38 cellular contexts compared by ENCODE assay signal in the genomic region with DNA sequence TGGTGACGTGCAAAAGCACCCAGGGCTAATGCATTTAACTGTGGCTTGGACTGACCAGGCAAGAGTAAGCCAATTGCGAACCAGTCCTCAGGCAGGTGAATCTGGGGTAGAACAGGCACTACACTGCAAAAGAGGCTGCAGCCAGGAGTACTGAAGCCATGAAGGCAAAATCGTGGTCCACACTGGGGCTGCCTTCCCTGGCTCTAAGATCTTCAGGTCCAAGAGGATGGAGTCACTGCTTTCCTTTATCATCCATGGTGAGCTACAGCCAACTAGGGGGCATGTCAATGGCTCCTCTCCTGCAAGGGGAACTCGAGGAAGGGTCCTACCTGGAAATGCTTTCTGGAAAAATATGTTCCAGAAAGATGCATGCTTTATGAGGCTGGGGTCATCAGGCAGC.
"Had no signal": no experiment of that assay in that cellular context is flagged by ENCODE, and none has a peak within 500 bp of the region (broad histone marks: within the 10 kb centered on the region; RNA-seq: fewer than 3 reads in every experiment).

No MANE protein-coding gene starts in this region.

- H3K27ac ChIP-seq: ascending aorta, cardiac muscle cell, VCaP had no signal

- FAIRE-seq: bronchial epithelial cell, TTC549 had no signal

- DNase-seq: activated B cell treated with CpG ODN at 0.5 μM for 24 hours; activated CD4-positive, alpha-beta memory T cell treated with anti-CD3 and anti-CD28 coated beads for 36 hours; activated CD4-positive, alpha-beta T cell treated with anti-CD3 and anti-CD28 coated beads for 4 hours; activated CD4-positive, alpha-beta T cell treated with anti-CD3 and anti-CD28 coated beads, Interleukin-2, amount 10 ng/mL, durations not matched to agents 24 days and 14 days; activated CD4-positive, alpha-beta T cell treated with anti-CD3 and anti-CD28 coated beads, Interleukin-2, amount 50 U/mL, for 1 hour; activated CD4-positive, alpha-beta T cell treated with anti-CD3 and anti-CD28 coated beads, Interleukin-2, amount 50 U/mL, for 4 hours; activated CD4-positive, CD25-positive, alpha-beta regulatory T cell treated with anti-CD3 and anti-CD28 coated beads, Interleukin-2, amount 50 U/mL, for 72 hours; activated CD8-positive, alpha-beta memory T cell treated with anti-CD3 and anti-CD28 coated beads, Interleukin-2, amount 50 U/mL, for 4 hours; activated CD8-positive, alpha-beta T cell treated with anti-CD3 and anti-CD28 coated beads for 36 hours; activated gamma-delta T cell; activated naive CD4-positive, alpha-beta T cell treated with anti-CD3 and anti-CD28 coated beads, Interleukin-2, amount 10 ng/mL, durations not matched to agents 7 days and 5 days; activated naive CD4-positive, alpha-beta T cell treated with Interleukin-2 at 50 U/mL for 16 hours; activated naive CD8-positive, alpha-beta T cell treated with anti-CD3 and anti-CD28 coated beads, Interleukin-2, amount 10 ng/mL, durations not matched to agents 7 days and 5 days; activated naive CD8-positive, alpha-beta T cell treated with anti-CD3 and anti-CD28 coated beads, Interleukin-2, amount 50 U/mL, for 24 hours; activated T-cell treated with anti-CD3 and anti-CD28 coated beads for 4 hours; activated T-cell treated with anti-CD3 and anti-CD28 coated beads, Interleukin-2, amount 50 U/mL, for 1 hour; activated T-cell treated with anti-CD3 and anti-CD28 coated beads, Interleukin-2, amount 50 U/mL, for 4 hours; activated T-cell treated with anti-CD3 and anti-CD28 coated beads, Interleukin-2, amount 50 U/mL, for 72 hours; amygdala; anterior cingulate cortex; caudate nucleus; cerebellar nuclear complex; T-helper 1 cell; T-helper 2 cell; T-helper 9 cell had no signal

- H3K27me3 Mint-ChIP-seq: activated CD4-positive, alpha-beta T cell treated with anti-CD3 and anti-CD28 coated beads, Interleukin-2, amount 10 ng/mL, durations not matched to agents 24 days and 14 days; activated naive CD4-positive, alpha-beta T cell treated with anti-CD3 and anti-CD28 coated beads, Interleukin-2, amount 10 ng/mL, durations not matched to agents 7 days and 5 days had no signal

- H3K4me3 Mint-ChIP-seq: activated B cell treated with CpG ODN at 0.5 μM for 24 hours; activated CD4-positive, alpha-beta memory T cell treated with anti-CD3 and anti-CD28 coated beads for 36 hours; activated CD4-positive, alpha-beta T cell treated with anti-CD3 and anti-CD28 coated beads, Interleukin-2, amount 10 ng/mL, durations not matched to agents 24 days and 14 days; activated CD8-positive, alpha-beta T cell treated with anti-CD3 and anti-CD28 coated beads for 36 hours; activated naive CD4-positive, alpha-beta T cell treated with anti-CD3 and anti-CD28 coated beads, Interleukin-2, amount 10 ng/mL, durations not matched to agents 7 days and 5 days; activated naive CD4-positive, alpha-beta T cell treated with anti-CD3 and anti-CD28 coated beads, Interleukin-2, amount 50 U/mL, for 24 hours; activated naive CD8-positive, alpha-beta T cell; activated naive CD8-positive, alpha-beta T cell treated with anti-CD3 and anti-CD28 coated beads, Interleukin-2, amount 10 ng/mL, durations not matched to agents 7 days and 5 days; activated naive CD8-positive, alpha-beta T cell treated with anti-CD3 and anti-CD28 coated beads, Interleukin-2, amount 50 U/mL, for 24 hours; activated T-cell treated with anti-CD3 and anti-CD28 coated beads, Interleukin-2, amount 50 U/mL, for 4 hours; activated T-cell treated with anti-CD3 and anti-CD28 coated beads, Interleukin-2, amount 50 U/mL, for 72 hours; activated T-helper 1 cell treated with anti-CD3 and anti-CD28 coated beads, Interleukin-12 subunit alpha, Interleukin-12 subunit beta, Interleukin-2, Interleukin-4 antibody, amounts not matched to agents 30 ng/mL and 10 ng/mL and 1 ng/mL, durations not matched to agents 14 hours and 24 hours and 36 hours; activated T-helper 17 cell treated with anti-CD3 and anti-CD28 coated beads, Interleukin-2, amount 50 U/mL, for 72 hours; brain; central memory CD8-positive, alpha-beta T cell; T-helper 1 cell treated with Interleukin-12 subunit alpha and Interleukin-12 subunit beta and Interleukin-4 antibody, amounts not matched to agents 30 μg/mL and 1 μg/mL, for 36 hours; T-helper 2 cell treated with Interferon-gamma antibody and Interleukin-4, amounts not matched to agents 5 μg/mL and 100 μg/mL, for 36 hours had no signal

- H3K36me3 ChIP-seq: ascending aorta, cardiac muscle cell had no signal

- H3K4me3 ChIP-seq: ascending aorta, cardiac muscle cell had no signal

- H3K4me1 Mint-ChIP-seq: activated B cell treated with CpG ODN at 0.5 μM for 24 hours; activated CD4-positive, alpha-beta T cell treated with anti-CD3 and anti-CD28 coated beads, Interleukin-2, amount 10 ng/mL, durations not matched to agents 24 days and 14 days; activated naive CD4-positive, alpha-beta T cell treated with anti-CD3 and anti-CD28 coated beads, Interleukin-2, amount 10 ng/mL, durations not matched to agents 7 days and 5 days; activated naive CD4-positive, alpha-beta T cell treated with anti-CD3 and anti-CD28 coated beads, Interleukin-2, amount 50 U/mL, for 24 hours; activated naive CD8-positive, alpha-beta T cell treated with anti-CD3 and anti-CD28 coated beads, Interleukin-2, amount 10 ng/mL, durations not matched to agents 7 days and 5 days; activated naive CD8-positive, alpha-beta T cell treated with anti-CD3 and anti-CD28 coated beads, Interleukin-2, amount 50 U/mL, for 24 hours; activated T-helper 17 cell treated with anti-CD3 and anti-CD28 coated beads, Interleukin-2, amount 50 U/mL, for 72 hours; central memory CD8-positive, alpha-beta T cell had no signal

- H3K4me1 ChIP-seq: ascending aorta had no signal

- ATAC-seq: activated CD8-positive, alpha-beta T cell treated with anti-CD3 and anti-CD28 coated beads for 36 hours; activated naive CD8-positive, alpha-beta T cell treated with anti-CD3 and anti-CD28 coated beads, Interleukin-2, amount 50 U/mL, for 24 hours; activated T-cell treated with anti-CD3 and anti-CD28 coated beads, Interleukin-2, amount 50 U/mL, for 4 hours; activated T-cell treated with anti-CD3 and anti-CD28 coated beads, Interleukin-2, amount 50 U/mL, for 72 hours; activated T-helper 17 cell treated with anti-CD3 and anti-CD28 coated beads, Interleukin-2, amount 50 U/mL, for 72 hours had no signal

- H3K27me3 ChIP-seq: ascending aorta, cardiac muscle cell had no signal

- H3K9me3 ChIP-seq: ascending aorta had no signal

- H3K36me3 Mint-ChIP-seq: activated CD4-positive, alpha-beta memory T cell treated with anti-CD3 and anti-CD28 coated beads for 36 hours; activated naive CD4-positive, alpha-beta T cell treated with anti-CD3 and anti-CD28 coated beads, Interleukin-2, amount 10 ng/mL, durations not matched to agents 7 days and 5 days; activated naive CD4-positive, alpha-beta T cell treated with anti-CD3 and anti-CD28 coated beads, Interleukin-2, amount 50 U/mL, for 24 hours; activated naive CD8-positive, alpha-beta T cell; activated naive CD8-positive, alpha-beta T cell treated with anti-CD3 and anti-CD28 coated beads, Interleukin-2, amount 10 ng/mL, durations not matched to agents 7 days and 5 days; brain had no signal

- H3K9me3 Mint-ChIP-seq: activated B cell treated with CpG ODN at 0.5 μM for 24 hours; activated CD4-positive, alpha-beta memory T cell treated with anti-CD3 and anti-CD28 coated beads for 36 hours; activated CD4-positive, alpha-beta T cell treated with anti-CD3 and anti-CD28 coated beads, Interleukin-2, amount 10 ng/mL, durations not matched to agents 24 days and 14 days; activated CD8-positive, alpha-beta T cell treated with anti-CD3 and anti-CD28 coated beads for 36 hours; activated naive CD4-positive, alpha-beta T cell treated with anti-CD3 and anti-CD28 coated beads, Interleukin-2, amount 10 ng/mL, durations not matched to agents 7 days and 5 days; activated naive CD4-positive, alpha-beta T cell treated with anti-CD3 and anti-CD28 coated beads, Interleukin-2, amount 50 U/mL, for 24 hours; activated naive CD8-positive, alpha-beta T cell treated with anti-CD3 and anti-CD28 coated beads, Interleukin-2, amount 50 U/mL, for 24 hours; activated T-cell treated with anti-CD3 and anti-CD28 coated beads, Interleukin-2, amount 50 U/mL, for 4 hours; activated T-helper 1 cell treated with anti-CD3 and anti-CD28 coated beads, Interleukin-12 subunit alpha, Interleukin-12 subunit beta, Interleukin-2, Interleukin-4 antibody, amounts not matched to agents 30 ng/mL and 10 ng/mL and 1 ng/mL, durations not matched to agents 14 hours and 24 hours and 36 hours; central memory CD8-positive, alpha-beta T cell; T-helper 1 cell treated with Interleukin-12 subunit alpha and Interleukin-12 subunit beta and Interleukin-4 antibody, amounts not matched to agents 30 μg/mL and 1 μg/mL, for 36 hours; T-helper 2 cell treated with Interferon-gamma antibody and Interleukin-4, amounts not matched to agents 5 μg/mL and 100 μg/mL, for 36 hours had no signal

- H3K27ac Mint-ChIP-seq: activated B cell treated with CpG ODN at 0.5 μM for 24 hours; activated CD4-positive, alpha-beta memory T cell treated with anti-CD3 and anti-CD28 coated beads for 36 hours; activated CD4-positive, alpha-beta T cell treated with anti-CD3 and anti-CD28 coated beads, Interleukin-2, amount 10 ng/mL, durations not matched to agents 24 days and 14 days; activated CD8-positive, alpha-beta T cell treated with anti-CD3 and anti-CD28 coated beads for 36 hours; activated naive CD4-positive, alpha-beta T cell treated with anti-CD3 and anti-CD28 coated beads, Interleukin-2, amount 10 ng/mL, durations not matched to agents 7 days and 5 days; activated naive CD4-positive, alpha-beta T cell treated with anti-CD3 and anti-CD28 coated beads, Interleukin-2, amount 50 U/mL, for 24 hours; activated naive CD8-positive, alpha-beta T cell; activated naive CD8-positive, alpha-beta T cell treated with anti-CD3 and anti-CD28 coated beads, Interleukin-2, amount 10 ng/mL, durations not matched to agents 7 days and 5 days; activated naive CD8-positive, alpha-beta T cell treated with anti-CD3 and anti-CD28 coated beads, Interleukin-2, amount 50 U/mL, for 24 hours; activated T-cell treated with anti-CD3 and anti-CD28 coated beads, Interleukin-2, amount 50 U/mL, for 72 hours; activated T-helper 1 cell treated with anti-CD3 and anti-CD28 coated beads, Interleukin-12 subunit alpha, Interleukin-12 subunit beta, Interleukin-2, Interleukin-4 antibody, amounts not matched to agents 30 ng/mL and 10 ng/mL and 1 ng/mL, durations not matched to agents 14 hours and 24 hours and 36 hours; activated T-helper 17 cell treated with anti-CD3 and anti-CD28 coated beads, Interleukin-2, amount 50 U/mL, for 72 hours; brain; T-helper 1 cell treated with Interleukin-12 subunit alpha and Interleukin-12 subunit beta and Interleukin-4 antibody, amounts not matched to agents 30 μg/mL and 1 μg/mL, for 36 hours; T-helper 2 cell treated with Interferon-gamma antibody and Interleukin-4, amounts not matched to agents 5 μg/mL and 100 μg/mL, for 36 hours had no signal
